In genomic region chrX:20228245-20228644, GRCh38 we compare ENCODE assay signal across 24 cellular contexts. TPM values are rescaled to one million over a fixed set of nuclear protein-coding genes. Genes with fewer than 3 reads are reported as not detected.
DNase-seq lines count a peak whose midpoint lies in the region; ATAC-seq, FAIRE-seq and TF ChIP-seq lines count a peak whose summit lies in the region.
"Had no signal": no experiment of that assay in that cellular context is flagged by ENCODE, and none has a peak within 500 bp of the region (broad histone marks: within the 10 kb centered on the region; RNA-seq: fewer than 3 reads in every experiment).

No MANE protein-coding gene starts in this region.

- H3K4me3 Mint-ChIP-seq in CD8-positive, alpha-beta T cell: no peak overlapping the region
- no peak overlapping the region for H3K4me3 Mint-ChIP-seq in immature natural killer cell
- H3K4me3 Mint-ChIP-seq: T-cell had no signal

- H3K27me3 Mint-ChIP-seq in CD8-positive, alpha-beta T cell (ENCODE audit: low read depth): no peaks in the 10 kb centered on the region
- H3K27me3 Mint-ChIP-seq in immature natural killer cell (ENCODE audit: low read depth in 3 of 3): peaks cover 0 to 4% (median 0%) of the 10 kb centered on the region in 3 donors

- H3K4me3 ChIP-seq in A549 (no peak overlapping the region), brain microvascular endothelial cell (ENCODE audit: low read depth, low read length) (no peak overlapping the region), iPS DF 6.9 (ENCODE audit: low read length) (no peak overlapping the region)
- H3K4me3 ChIP-seq in CD8-positive, alpha-beta T cell (ENCODE audit: low read depth, low read length): no peak overlapping the region
- H3K4me3 ChIP-seq: BLaER1 treated with 17β-estradiol and CSF1 and Interleukin-3, amounts not matched to agents 10 nM and 100 nM had no signal

- CTCF ChIA-PET in A549 (lab: Yijun Ruan, JAX): interaction anchor here (1.9 kb wide), 1 partner anchor 24 kb away, joined by 4 read pairs; no protein-coding TSS in a partner anchor
- CTCF ChIA-PET in CD8-positive, alpha-beta T cell (lab: Charles Lee): interaction anchor here (0.7 kb wide), 1 partner anchor 211 kb away, joined by 5 read pairs; no protein-coding TSS in a partner anchor

- TF ChIP-seq POLR2A in A549 (IDR thresholded peaks at IDR 0.05; ENCODE audit: low read length): no peak

- POLR2A ChIA-PET in A549 (lab: Yijun Ruan, JAX): no interaction called here
- POLR2A ChIA-PET in CD8-positive, alpha-beta T cell (lab: Charles Lee): no interaction called here

- no peaks in the 10 kb centered on the region for H3K9me3 Mint-ChIP-seq in CD8-positive, alpha-beta T cell
- H3K9me3 Mint-ChIP-seq in immature natural killer cell: no peaks in the 10 kb centered on the region
- H3K9me3 Mint-ChIP-seq: T-cell had no signal

- no peak overlapping the region for H3K27ac ChIP-seq in A549
- H3K27ac ChIP-seq in CD8-positive, alpha-beta T cell (ENCODE audit: low read depth, low read length): no peak overlapping the region
- H3K27ac ChIP-seq in brain microvascular endothelial cell: no peak overlapping the region
- H3K27ac ChIP-seq in iPS DF 6.9 (ENCODE audit: low read length): no peak overlapping the region
- H3K27ac ChIP-seq: BLaER1 treated with 17β-estradiol and CSF1 and Interleukin-3, amounts not matched to agents 10 nM and 100 nM; HL-60; RWPE1 had no signal

- no peak for TF ChIP-seq CTCF in A549 (IDR thresholded peaks at IDR 0.05)
- no peak for TF ChIP-seq CTCF in CD8-positive, alpha-beta T cell (IDR thresholded peaks at IDR 0.05)
- TF ChIP-seq CTCF in brain microvascular endothelial cell (IDR thresholded peaks at IDR 0.05; ENCODE audit: low read depth, low read length, missing control alignments): peak; percentile 3

- in situ Hi-C loops in brain microvascular endothelial cell (cut with HindIII; ENCODE audit: low pct_ligation_motif_present, low sequenced_read_pairs): no loop called here

- peaks cover under 1% of the 10 kb centered on the region for H3K36me3 ChIP-seq in CD8-positive, alpha-beta T cell (ENCODE audit: insufficient read depth, low read length)
- H3K36me3 ChIP-seq in brain microvascular endothelial cell (replicated peaks): peaks cover 2% of the 10 kb centered on the region
- no peaks in the 10 kb centered on the region for H3K36me3 ChIP-seq in iPS DF 6.9 (ENCODE audit: control insufficient read depth, insufficient read depth, low read length)

- peaks cover 39% of the 10 kb centered on the region for H3K4me1 ChIP-seq in A549
- H3K4me1 ChIP-seq in CD8-positive, alpha-beta T cell (ENCODE audit: insufficient read depth, low read length): peaks cover 3% of the 10 kb centered on the region
- no peaks in the 10 kb centered on the region for H3K4me1 ChIP-seq in iPS DF 6.9 (ENCODE audit: control insufficient read depth, insufficient read depth, low read length)

- peaks cover 56% of the 10 kb centered on the region for H3K36me3 Mint-ChIP-seq in CD8-positive, alpha-beta T cell
- peaks cover 0 to 7% (median 6%) of the 10 kb centered on the region in 3 donors for H3K36me3 Mint-ChIP-seq in immature natural killer cell

- no peak for TF ChIP-seq RAD21 in A549 (conservative IDR thresholded peaks at IDR 0.05 in 1 of 2, IDR thresholded peaks at IDR 0.05 in 1 of 2)

- peak overlapping the region; percentile 69 for H3K27ac Mint-ChIP-seq in CD8-positive, alpha-beta T cell
- H3K27ac Mint-ChIP-seq in immature natural killer cell: peak overlapping the region in 1 of 6 donors; percentile 26

- no peak overlapping the region for H3K4me2 ChIP-seq in A549
- H3K4me2 ChIP-seq: BLaER1 treated with 17β-estradiol and CSF1 and Interleukin-3, amounts not matched to agents 10 nM and 100 nM had no signal

- peaks cover 58% of the 10 kb centered on the region for H3K4me1 Mint-ChIP-seq in CD8-positive, alpha-beta T cell (ENCODE audit: low read depth)
- peaks cover 18 to 38% of the 10 kb centered on the region in 2 donors for H3K4me1 Mint-ChIP-seq in immature natural killer cell

- intact Hi-C loops in CD8-positive, alpha-beta T cell (cut with DNase I, micrococcal nuclease): no loop called here

- H3K27me3 ChIP-seq in CD8-positive, alpha-beta T cell (ENCODE audit: insufficient read depth, low read length): no peaks in the 10 kb centered on the region
- H3K27me3 ChIP-seq in brain microvascular endothelial cell (replicated peaks) (no peaks in the 10 kb centered on the region), iPS DF 6.9 (ENCODE audit: control insufficient read depth, insufficient read depth, low read length) (no peaks in the 10 kb centered on the region)
- H3K27me3 ChIP-seq: BLaER1 treated with 17β-estradiol and CSF1 and Interleukin-3, amounts not matched to agents 10 nM and 100 nM had no signal

- ATAC-seq in A549 (peak in 1 of 2 experiments; percentile 63; a peak in 3 of 6 replicates), GM21528 (IDR thresholded peaks at IDR 0.05; ENCODE audit: low FRiP score, unreplicated experiment) (no peak)
- ATAC-seq in CD8-positive, alpha-beta T cell: no peak
- ATAC-seq: T-cell had no signal

- 77% methylated on average over 2 of the region's 2 CpGs for WGBS in A549 (ENCODE audit: missing lambda C conversion rate)
- WGBS in iPS DF 6.9 (ENCODE audit: insufficient coverage, insufficient read length): no CpG with 5 or more reads among the region's 2 CpGs

- H3K9me3 ChIP-seq in A549 (no peaks in the 10 kb centered on the region), iPS DF 6.9 (ENCODE audit: control insufficient read depth, insufficient read depth, low read length) (no peaks in the 10 kb centered on the region)
- H3K9me3 ChIP-seq in CD8-positive, alpha-beta T cell (ENCODE audit: low read length): no peaks in the 10 kb centered on the region

- DNase-seq in A549 (ENCODE audit: low read depth in 1 of 2, low spot score in 1 of 2) (no peak), brain microvascular endothelial cell (no peak), iPS DF 6.9 (ENCODE audit: low read depth, low spot score) (peak; percentile 1), NCI-H748 (lab: John Stamatoyannopoulos, UW; ENCODE audit: unreplicated experiment) (no peak), immature natural killer cell (no peak)
- DNase-seq in CD8-positive, alpha-beta T cell: no peak
- DNase-seq in stimulated activated CD4-positive, alpha-beta T cell treated with anti-CD3 and anti-CD28 coated beads, Interleukin-4, amount 100 ng/mL, for 1 hour: no peak
- DNase-seq: AML-193; CD8-positive, alpha-beta memory T cell; DMS 273 treated with DMSO at 0.1 percent for 48 hours; Karpas-422; NCI-H1092 treated with DMSO at 0.1 percent for 48 hours; NCI-H146; NCI-H1930; NCI-H2107; NCI-H446; NCI-H524 treated with DMSO at 0.1 percent for 48 hours; SHP77; T-cell had no signal

- peak; percentile 67 for FAIRE-seq in A549 (lab: Jason Lieb, UNC)
- FAIRE-seq: A204.1 had no signal

- TF ChIP-seq EP300 in A549 (IDR thresholded peaks at IDR 0.05): no peak

TF ChIP-seq in A549, 52 proteins besides CTCF, POLR2A, EP300 and RAD21 (continues in another document):
- no peak for TF ChIP-seq MAFK (IDR thresholded peaks at IDR 0.05; ENCODE audit: partially characterized antibody)
- no peak for TF ChIP-seq BHLHE40 (IDR thresholded peaks at IDR 0.05; ENCODE audit: low read depth, low read length)
- no peak for TF ChIP-seq NFE2L2 (conservative IDR thresholded peaks at IDR 0.05; ENCODE audit: low read length)
- TF ChIP-seq RNF2 (IDR thresholded peaks at IDR 0.05; ENCODE audit: borderline replicate concordance, low read depth): no peak
- TF ChIP-seq FOSL2 (IDR thresholded peaks at IDR 0.05): no peak
- TF ChIP-seq FOSL2 (CRISPR knock-in tag; IDR thresholded peaks at IDR 0.05): no peak
- TF ChIP-seq RFX5 (IDR thresholded peaks at IDR 0.05): no peak
- TF ChIP-seq HOXB5 (CRISPR knock-in tag; IDR thresholded peaks at IDR 0.05): no peak
- TF ChIP-seq HOXA7 (CRISPR knock-in tag; IDR thresholded peaks at IDR 0.05): no peak
- TF ChIP-seq MAZ (IDR thresholded peaks at IDR 0.05; ENCODE audit: borderline replicate concordance, low read depth, low read length): no peak
- TF ChIP-seq HOXB13 (CRISPR knock-in tag; IDR thresholded peaks at IDR 0.05; ENCODE audit: low read depth): no peak
- TF ChIP-seq KDM1A (IDR thresholded peaks at IDR 0.05; ENCODE audit: low read depth): no peak
- no peak for TF ChIP-seq ZSCAN20 (CRISPR knock-in tag; IDR thresholded peaks at IDR 0.05)
- TF ChIP-seq, protein P1, sequence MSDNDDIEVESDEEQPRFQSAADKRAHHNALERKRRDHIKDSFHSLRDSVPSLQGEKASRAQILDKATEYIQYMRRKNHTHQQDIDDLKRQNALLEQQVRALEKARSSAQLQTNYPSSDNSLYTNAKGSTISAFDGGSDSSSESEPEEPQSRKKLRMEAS (IDR thresholded peaks at IDR 0.05): no peak
- no peak for TF ChIP-seq ELK1 (IDR thresholded peaks at IDR 0.05; ENCODE audit: low read depth, low read length)
- TF ChIP-seq, protein P2, sequence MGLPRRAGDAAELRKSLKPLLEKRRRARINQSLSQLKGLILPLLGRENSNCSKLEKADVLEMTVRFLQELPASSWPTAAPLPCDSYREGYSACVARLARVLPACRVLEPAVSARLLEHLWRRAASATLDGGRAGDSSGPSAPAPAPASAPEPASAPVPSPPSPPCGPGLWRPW (IDR thresholded peaks at IDR 0.05): no peak
- no peak for TF ChIP-seq HDAC2 (IDR thresholded peaks at IDR 0.05)

RNA-seq across cellular contexts. Expression of gene RPS6KA3, which starts 38.5 kb away (rescaled TPM):
- polyA plus RNA-seq in A549 (2011; rRNA removed) (109 and 117 TPM in 2 replicates), A549 (2017; fragmentation: RNase III; extraction: RNeasy Plus Mini Kit Qiagen cat#74134 plus additional on column Dnase treatment) (39.5 to 41.1 TPM (median 40.5 TPM) in 3 replicates), immature natural killer cell (10 to 100 TPM; 16.9 to 38.7 (median 28.4) TPM)
- 20.6 and 22.4 TPM in 2 replicates for polyA plus RNA-seq in A549 (2012; cell fraction: cytosol; rRNA removed)
- polyA plus RNA-seq in A549 (2012; cell fraction: nucleus; rRNA removed): 8.8 and 10.3 TPM in 2 replicates
- 88.5 and 90.8 TPM in 2 replicates for polyA minus RNA-seq in A549 (2011; rRNA and poly(A)+ RNA removed)
- total RNA-seq in CD8-positive, alpha-beta T cell: 10 to 100 TPM; 36.9 to 37.3 TPM
